Comparison of ENCODE assay signal across 22 cellular contexts in the genomic region with DNA sequence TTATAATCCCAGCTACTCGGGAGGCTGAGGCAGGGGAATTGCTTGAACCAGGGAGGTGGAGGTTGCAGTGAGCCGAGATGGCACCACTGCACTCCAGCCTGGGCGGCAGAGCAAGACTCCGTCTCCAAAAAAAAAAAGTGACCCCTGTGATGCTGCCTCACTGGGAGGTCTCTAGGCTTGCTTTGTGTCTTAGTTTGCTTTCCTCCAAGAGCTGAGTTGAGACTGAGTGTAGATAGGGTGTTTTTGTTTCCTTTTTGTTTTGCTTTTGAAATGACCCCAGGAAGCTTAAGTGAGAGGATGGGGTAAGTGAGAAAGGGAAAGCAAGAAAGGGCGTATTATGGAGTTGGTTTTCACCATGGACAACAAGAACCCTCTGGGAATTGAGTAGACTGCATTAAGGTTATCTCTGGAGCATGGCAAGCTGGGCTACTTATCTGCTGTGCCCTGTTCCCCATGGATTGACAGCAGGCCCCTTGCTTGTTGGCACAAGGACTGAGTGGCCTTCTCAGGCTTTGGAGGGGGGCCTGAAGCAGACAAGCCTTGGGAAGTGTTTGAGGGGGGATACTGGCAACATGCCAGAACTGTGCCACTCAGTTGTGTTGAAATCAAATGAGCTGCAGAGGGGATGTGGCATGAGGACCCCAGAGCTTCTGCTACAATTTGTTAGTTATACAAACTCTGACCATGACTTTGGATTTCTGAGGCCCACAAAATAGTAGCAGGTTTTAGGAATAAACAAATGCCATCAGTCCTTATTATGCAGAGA.
"Had no signal": no experiment of that assay in that cellular context is flagged by ENCODE, and none has a peak within 500 bp of the region (broad histone marks: within the 10 kb centered on the region; RNA-seq: fewer than 3 reads in every experiment).

No MANE protein-coding gene starts in this region.

- H3K4me3 ChIP-seq: breast epithelium, PC-9 had no signal

- H3K36me3 ChIP-seq: breast epithelium had no signal

- H3K27ac ChIP-seq: breast epithelium, PC-9, VCaP had no signal

- H2AFZ ChIP-seq: PC-9 had no signal

- H3K4me2 ChIP-seq: PC-9 had no signal

- H3K4me1 ChIP-seq: breast epithelium had no signal

- DNase-seq: activated CD4-positive, alpha-beta T cell treated with anti-CD3 and anti-CD28 coated beads for 48 hours; activated CD4-positive, alpha-beta T cell treated with anti-CD3 and anti-CD28 coated beads, Interleukin-2, amount 50 U/mL, for 4 hours; activated CD8-positive, alpha-beta memory T cell treated with anti-CD3 and anti-CD28 coated beads, Interleukin-2, amount 50 U/mL, for 48 hours; activated CD8-positive, alpha-beta T cell treated with anti-CD3 and anti-CD28 coated beads, Interleukin-2, amount 10 ng/mL, durations not matched to agents 7 days and 5 days; activated T-cell treated with anti-CD3 and anti-CD28 coated beads, Interleukin-2, amount 50 U/mL, for 1 hour; aorta; caudate nucleus; Karpas-422; MM.1S; NCI-H1105; NCI-H1436; NCI-H187 treated with DMSO at 0.1 percent for 48 hours; NCI-H2081 treated with DMSO at 0.1 percent for 48 hours; NCI-H2171 treated with DMSO at 0.1 percent for 48 hours; NCI-H226; NCI-H510A treated with DMSO at 0.1 percent for 48 hours; PC-9; SIG-M5; T-helper 1 cell had no signal

- H3K27me3 ChIP-seq: breast epithelium had no signal

- ATAC-seq: activated CD4-positive, CD25-positive, alpha-beta regulatory T cell treated with anti-CD3 and anti-CD28 coated beads, Interleukin-2, amount 50 U/mL, for 24 hours; activated CD8-positive, alpha-beta T cell treated with anti-CD3 and anti-CD28 coated beads, Interleukin-2, amount 10 ng/mL, durations not matched to agents 7 days and 5 days had no signal

- H3K9me3 ChIP-seq: breast epithelium had no signal
